In the genomic region with DNA sequence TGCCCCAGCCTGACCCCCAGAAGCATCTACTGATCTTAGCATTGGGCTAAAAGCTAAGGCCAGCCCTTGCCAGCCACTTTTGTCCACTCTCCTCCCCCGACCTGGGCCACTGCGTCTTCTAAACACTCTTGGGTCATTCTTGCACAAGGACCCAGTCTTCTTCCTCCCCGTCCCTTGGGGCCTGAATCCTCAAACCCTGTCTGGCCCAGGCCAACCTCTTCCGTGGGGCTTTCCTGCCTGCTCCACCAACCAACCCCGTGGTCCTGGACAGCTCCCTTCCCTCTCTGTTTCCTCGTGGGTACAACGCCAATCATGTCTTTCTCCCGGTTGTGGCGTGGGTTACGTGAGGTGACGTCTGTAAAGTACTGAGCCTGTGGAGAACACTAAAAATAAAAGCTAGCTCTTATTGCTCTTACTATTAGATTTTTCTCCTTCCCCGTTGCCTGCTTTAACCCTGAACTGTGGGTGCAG, we compare ENCODE assay signal across 16 cellular contexts. TPM values are rescaled to one million over a fixed set of nuclear protein-coding genes. Genes with fewer than 3 reads are reported as not detected.
A peak's percentile ranks its signal among the peaks of the same experiment; 100 is the strongest.
DNase-seq lines count a peak whose midpoint lies in the region; ATAC-seq and TF ChIP-seq lines count a peak whose summit lies in the region.
"Had no signal": no experiment of that assay in that cellular context is flagged by ENCODE, and none has a peak within 500 bp of the region (broad histone marks: within the 10 kb centered on the region; RNA-seq: fewer than 3 reads in every experiment).

No MANE protein-coding gene starts in this region.

- no peak for TF ChIP-seq POLR2A in Peyer's patch (IDR thresholded peaks at IDR 0.05)
- no peak for TF ChIP-seq POLR2A in heart left ventricle (IDR thresholded peaks at IDR 0.05)
- TF ChIP-seq POLR2A in ovary (IDR thresholded peaks at IDR 0.05) = no peak

- in situ Hi-C loops in GM23248 (cut with MboI) = no loop called here

- H3K27ac Mint-ChIP-seq in CD14-positive monocyte = peak overlapping the region in 2 of 7 donors; percentile 50 to 70
- H3K27ac Mint-ChIP-seq: B cell; naive thymus-derived CD4-positive, alpha-beta T cell; T-helper 1 cell treated with Interleukin-12 subunit alpha and Interleukin-12 subunit beta and Interleukin-4 antibody, amounts not matched to agents 30 μg/mL and 1 μg/mL, for 36 hours had no signal

- H3F3A ChIP-seq in smooth muscle cell (ENCODE audit: low read depth) (no peaks in the 10 kb centered on the region), GM23248 (ENCODE audit: insufficient read depth) (no peaks in the 10 kb centered on the region)

- H3K4me2 ChIP-seq in smooth muscle cell = no peak overlapping the region
- no peak overlapping the region for H3K4me2 ChIP-seq in GM23248 (ENCODE audit: unreplicated experiment)

- TF ChIP-seq CTCF in CD14-positive monocyte (IDR thresholded peaks at IDR 0.05) (no peak), Peyer's patch (IDR thresholded peaks at IDR 0.05) (no peak), heart left ventricle (IDR thresholded peaks at IDR 0.05) (no peak), ovary (IDR thresholded peaks at IDR 0.05) (no peak), smooth muscle cell (IDR thresholded peaks at IDR 0.05; ENCODE audit: borderline replicate concordance, insufficient read depth, poor library complexity, severe bottlenecking) (no peak)

- H2AFZ ChIP-seq in smooth muscle cell (ENCODE audit: low read depth) (no peak overlapping the region), GM23248 (no peak overlapping the region)

- DNase-seq in CD14-positive monocyte (ENCODE audit: low spot score) = peak; percentile 34
- DNase-seq in Peyer's patch = peak in 2 of 3 donors; percentile 25 to 37
- DNase-seq in heart left ventricle = peak; percentile 3 to 26 (median 11)
- peak in 3 of 5 donors; percentile 6 to 15 (median 10) for DNase-seq in ovary
- no peak for DNase-seq in smooth muscle cell (lab: John Stamatoyannopoulos, UW; ENCODE audit: unreplicated experiment)
- no peak for DNase-seq in GM23248
- DNase-seq: activated CD4-positive, alpha-beta T cell treated with anti-CD3 and anti-CD28 coated beads for 1 hour; foreskin melanocyte; GF-D8; naive thymus-derived CD4-positive, alpha-beta T cell; stimulated activated CD4-positive, alpha-beta T cell treated with anti-CD3 and anti-CD28 coated beads, Interleukin-2, amount 100 ng/mL, for 24 hours had no signal

- intact Hi-C loops in CD14-positive monocyte (cut with micrococcal nuclease) = no loop called here
- intact Hi-C loops in heart left ventricle (cut with DNase I) = no loop called here
- intact Hi-C loops in ovary (cut with DNase I) = no loop called here

- H3K4me1 ChIP-seq in Peyer's patch (peaks cover 0 to 37% (median 0%) of the 10 kb centered on the region in 4 donors), heart left ventricle (peaks cover 0 to 20% (median 5%) of the 10 kb centered on the region in 12 donors), ovary (ENCODE audit: insufficient read depth) (peaks cover 2% of the 10 kb centered on the region), smooth muscle cell (ENCODE audit: low read depth) (peaks cover 15% of the 10 kb centered on the region), GM23248 (ENCODE audit: insufficient read depth) (no peaks in the 10 kb centered on the region)
- H3K4me1 ChIP-seq: HAP-1 had no signal

- TF ChIP-seq EP300 in ovary (IDR thresholded peaks at IDR 0.05) = no peak

- no peaks in the 10 kb centered on the region for H3K79me2 ChIP-seq in smooth muscle cell (ENCODE audit: low read depth)
- H3K79me2 ChIP-seq in GM23248 (ENCODE audit: insufficient read depth) = no peaks in the 10 kb centered on the region

- peaks cover 29 to 38% (median 34%) of the 10 kb centered on the region in 3 donors for H3K27me3 Mint-ChIP-seq in CD14-positive monocyte (ENCODE audit: low read depth in 3 of 3)

- no peak overlapping the region for H3K27ac ChIP-seq in Peyer's patch
- H3K27ac ChIP-seq in heart left ventricle = no peak overlapping the region
- no peak overlapping the region for H3K27ac ChIP-seq in ovary
- H3K27ac ChIP-seq in smooth muscle cell (ENCODE audit: low read depth) = no peak overlapping the region
- no peak overlapping the region for H3K27ac ChIP-seq in GM23248

- no peak overlapping the region for H3K9ac ChIP-seq in smooth muscle cell (ENCODE audit: low read depth)
- no peak overlapping the region for H3K9ac ChIP-seq in GM23248

- H3K27me3 ChIP-seq in Peyer's patch (no peaks in the 10 kb centered on the region), heart left ventricle (peaks cover 0 to 6% (median 0%) of the 10 kb centered on the region in 9 donors), ovary (no peaks in the 10 kb centered on the region), smooth muscle cell (ENCODE audit: low read depth) (peaks cover 5% of the 10 kb centered on the region), GM23248 (replicated peaks; ENCODE audit: insufficient read depth) (peaks cover 24% of the 10 kb centered on the region)

- H3K4me1 Mint-ChIP-seq in CD14-positive monocyte = no peaks in the 10 kb centered on the region
- H3K4me1 Mint-ChIP-seq: B cell had no signal

- H3K9me2 ChIP-seq in GM23248 (ENCODE audit: insufficient read depth) = no peaks in the 10 kb centered on the region

- peaks cover 28% of the 10 kb centered on the region for H4K20me1 ChIP-seq in smooth muscle cell (ENCODE audit: low read depth)
- no peaks in the 10 kb centered on the region for H4K20me1 ChIP-seq in GM23248 (ENCODE audit: insufficient read depth)

- peaks cover 0 to 5% (median 0%) of the 10 kb centered on the region in 7 donors for H3K9me3 Mint-ChIP-seq in CD14-positive monocyte
- H3K9me3 Mint-ChIP-seq: naive thymus-derived CD4-positive, alpha-beta T cell; T-helper 1 cell treated with Interleukin-12 subunit alpha and Interleukin-12 subunit beta and Interleukin-4 antibody, amounts not matched to agents 30 μg/mL and 1 μg/mL, for 36 hours had no signal

- ATAC-seq in heart left ventricle (peak in 1 of 4 donors; percentile 39), GM18519 (IDR thresholded peaks at IDR 0.05; ENCODE audit: low FRiP score, unreplicated experiment) (no peak)
- ATAC-seq: naive thymus-derived CD4-positive, alpha-beta T cell had no signal

- H3K4me3 ChIP-seq in Peyer's patch (no peak overlapping the region), heart left ventricle (no peak overlapping the region), ovary (no peak overlapping the region), smooth muscle cell (no peak overlapping the region), GM23248 (no peak overlapping the region)
- H3K4me3 ChIP-seq: HAP-1, lung had no signal

- no peaks in the 10 kb centered on the region for H3K36me3 Mint-ChIP-seq in CD14-positive monocyte

- no peaks in the 10 kb centered on the region for H3K9me3 ChIP-seq in Peyer's patch
- no peaks in the 10 kb centered on the region for H3K9me3 ChIP-seq in heart left ventricle
- no peaks in the 10 kb centered on the region for H3K9me3 ChIP-seq in ovary
- H3K9me3 ChIP-seq in smooth muscle cell (replicated peaks; ENCODE audit: low read depth) = no peaks in the 10 kb centered on the region
- no peaks in the 10 kb centered on the region for H3K9me3 ChIP-seq in GM23248 (ENCODE audit: low read depth)
- H3K9me3 ChIP-seq: HAP-1 had no signal

- WGBS in heart left ventricle, 4 donors = 54 to 63% (median 58%) methylated on average over 12 of the region's 12 CpGs
- WGBS in ovary, 3 donors = 78 to 83% (median 82%) methylated on average over 12 of the region's 12 CpGs
- WGBS in smooth muscle cell (ENCODE audit: low lambda C conversion rate) = 70% methylated on average over 12 of the region's 12 CpGs
- 46 to 48% methylated on average over 12 of the region's 12 CpGs for WGBS in GM23248 (ENCODE audit: low coverage in 1 of 2, low lambda C conversion rate in 2 of 2, missing lambda C conversion rate in 2 of 2), 2 experiments

- no peaks in the 10 kb centered on the region for H3K36me3 ChIP-seq in Peyer's patch
- H3K36me3 ChIP-seq in heart left ventricle = no peaks in the 10 kb centered on the region
- no peaks in the 10 kb centered on the region for H3K36me3 ChIP-seq in ovary
- H3K36me3 ChIP-seq in smooth muscle cell (ENCODE audit: low read depth) = no peaks in the 10 kb centered on the region
- no peaks in the 10 kb centered on the region for H3K36me3 ChIP-seq in GM23248 (ENCODE audit: low read depth)
- H3K36me3 ChIP-seq: HAP-1 had no signal

- H3K4me3 Mint-ChIP-seq in CD14-positive monocyte = peak overlapping the region in 1 of 2 donors; percentile 52
- H3K4me3 Mint-ChIP-seq: B cell; naive thymus-derived CD4-positive, alpha-beta T cell; T-helper 1 cell treated with Interleukin-12 subunit alpha and Interleukin-12 subunit beta and Interleukin-4 antibody, amounts not matched to agents 30 μg/mL and 1 μg/mL, for 36 hours had no signal

RNA-seq across cellular contexts. Expression of a gene that starts 21.5 kb away (rescaled TPM):
- polyA plus RNA-seq in CD14-positive monocyte (not detected), heart left ventricle (1 to 10 TPM; 4.1 to 9.4 TPM), ovary (10 to 100 TPM in 1 of 2 donors, 1 to 10 TPM in 1; 4.8 to 11.5 TPM), smooth muscle cell (1.7 and 2.0 TPM in 2 replicates), GM23248 (2016; fragmentation: Nextera tagmentation; extraction: Ambion mirVana) (not detected in 2 replicates)
- total RNA-seq in Peyer's patch (10 to 100 TPM in 1 of 4 donors, 1 to 10 TPM in 3; 3.9 to 26.1 (median 7.0) TPM), heart left ventricle (10 to 100 TPM in 6 of 9 donors, 1 to 10 TPM in 3; 3.5 to 45.8 (median 11.2) TPM), ovary (10 to 100 TPM in 5 of 7 donors, 1 to 10 TPM in 2; 7.2 to 28.4 (median 15.3) TPM), smooth muscle cell (0.85 TPM in 2 replicates)
- 0.89 and 0.97 TPM in 2 replicates for total RNA-seq in GM23248 (2014; rRNA removed; shearing (Covaris generic))

Comparison
In these comparisons a context has a peak if more than half of its experiments do, and no peak if none do; other contexts are left out.
1. DNase-seq: peak in CD14-positive monocyte (single experiment), Peyer's patch (2 of 3), heart left ventricle (5 of 5) and ovary (3 of 5); none in smooth muscle cell (single experiment) and GM23248 (single experiment).